Comparison of ENCODE assay signal across 16 cellular contexts in genomic region chr6:92587521-92587920, GRCh38.
DNase-seq lines count a peak whose midpoint lies in the region; ATAC-seq, FAIRE-seq and TF ChIP-seq lines count a peak whose summit lies in the region.
"Had no signal": no experiment of that assay in that cellular context is flagged by ENCODE, and none has a peak within 500 bp of the region (broad histone marks: within the 10 kb centered on the region; RNA-seq: fewer than 3 reads in every experiment).

No MANE protein-coding gene starts in this region.

- no peak overlapping the region for H2BK12ac ChIP-seq in trophoblast cell (ENCODE audit: low read length)

- H4K91ac ChIP-seq in trophoblast cell (ENCODE audit: low read depth, low read length): no peak overlapping the region

- no peak overlapping the region for H2AK5ac ChIP-seq in trophoblast cell (ENCODE audit: low read length)

- no peak for FAIRE-seq in astrocyte (lab: Jason Lieb, UNC)
- FAIRE-seq: A204.1, GM12878, GM18507, H54 had no signal

- no peaks in the 10 kb centered on the region for H3K27me3 ChIP-seq in PC-3 (ENCODE audit: low read length)
- no peaks in the 10 kb centered on the region for H3K27me3 ChIP-seq in astrocyte (ENCODE audit: insufficient read depth, low read length)
- no peaks in the 10 kb centered on the region for H3K27me3 ChIP-seq in foreskin keratinocyte
- no peaks in the 10 kb centered on the region for H3K27me3 ChIP-seq in trophoblast cell (ENCODE audit: insufficient read depth, low read length)
- H3K27me3 ChIP-seq: BE2C had no signal

- H3K79me1 ChIP-seq in trophoblast cell (ENCODE audit: low read length): no peaks in the 10 kb centered on the region

- H2BK5ac ChIP-seq in trophoblast cell (ENCODE audit: low read depth, low read length, poor library complexity): no peak overlapping the region

- no peaks in the 10 kb centered on the region for H3K9me3 ChIP-seq in PC-3 (ENCODE audit: low read length)
- H3K9me3 ChIP-seq in astrocyte (ENCODE audit: insufficient read depth, low read depth, low read length): no peaks in the 10 kb centered on the region
- H3K9me3 ChIP-seq in trophoblast cell (ENCODE audit: insufficient read depth, low read depth, low read length): no peaks in the 10 kb centered on the region
- H3K9me3 ChIP-seq: BE2C had no signal

- H3K36me3 Mint-ChIP-seq in astrocyte (ENCODE audit: low read depth, unreplicated experiment): no peaks in the 10 kb centered on the region
- H3K36me3 Mint-ChIP-seq: CD14-positive monocyte; CD8-positive, alpha-beta memory T cell had no signal

- H3K79me2 ChIP-seq in PC-3 (ENCODE audit: low read length) (no peaks in the 10 kb centered on the region), astrocyte (ENCODE audit: insufficient read depth, low read length) (no peaks in the 10 kb centered on the region), trophoblast cell (ENCODE audit: control insufficient read depth, insufficient read depth, low read length, poor library complexity) (no peaks in the 10 kb centered on the region)

- no peak overlapping the region for H4K8ac ChIP-seq in trophoblast cell (ENCODE audit: low read depth, low read length)

- no peaks in the 10 kb centered on the region for H3K9me2 ChIP-seq in PC-3 (replicated peaks; ENCODE audit: low read length)

- H3K9me3 Mint-ChIP-seq in astrocyte (ENCODE audit: unreplicated experiment): no peaks in the 10 kb centered on the region

- H3K4me3 ChIP-seq in PC-3 (ENCODE audit: low read length) (no peak overlapping the region), astrocyte (ENCODE audit: insufficient read depth, low read depth, low read length) (no peak overlapping the region), trophoblast cell (ENCODE audit: low read depth, low read length) (no peak overlapping the region)
- H3K4me3 ChIP-seq: GM12878 had no signal

- H2AFZ ChIP-seq in PC-3 (ENCODE audit: low read length) (no peak overlapping the region), astrocyte (ENCODE audit: low read depth, low read length) (no peak overlapping the region), trophoblast cell (ENCODE audit: insufficient read depth, low read length, poor library complexity) (no peak overlapping the region)

- H3K23ac ChIP-seq in trophoblast cell (ENCODE audit: low read length): no peak overlapping the region

- WGBS in trophoblast cell (ENCODE audit: extremely low coverage, insufficient coverage, insufficient read length): no CpG with 5 or more reads among the region's 1 CpG

- H3K4me3 Mint-ChIP-seq in astrocyte (ENCODE audit: unreplicated experiment): no peak overlapping the region
- H3K4me3 Mint-ChIP-seq: CD14-positive monocyte; CD8-positive, alpha-beta memory T cell had no signal

- no peak overlapping the region for H4K12ac ChIP-seq in trophoblast cell (ENCODE audit: low read depth, low read length)

- in situ Hi-C loops in ACHN (cut with HindIII; ENCODE audit: low pct_ligation_motif_present, low pct_unique_long_range_greater_than_20kb, low sequenced_read_pairs): no loop called here

- H3K4me1 Mint-ChIP-seq in astrocyte (ENCODE audit: low read depth, unreplicated experiment): peaks cover 14% of the 10 kb centered on the region
- H3K4me1 Mint-ChIP-seq: CD14-positive monocyte; CD8-positive, alpha-beta memory T cell had no signal

- H4K20me1 ChIP-seq in PC-3 (ENCODE audit: low read length) (no peaks in the 10 kb centered on the region), astrocyte (ENCODE audit: insufficient read depth, low read length) (no peaks in the 10 kb centered on the region)

- H3K18ac ChIP-seq in trophoblast cell (ENCODE audit: low read length): no peak overlapping the region

- H3K4me1 ChIP-seq in PC-3 (ENCODE audit: insufficient read depth, low read length) (peaks cover 14% of the 10 kb centered on the region; the same call in 1 of the 2 replicates), astrocyte (ENCODE audit: insufficient read depth, low read length) (no peaks in the 10 kb centered on the region), foreskin keratinocyte (no peaks in the 10 kb centered on the region), trophoblast cell (ENCODE audit: control insufficient read depth in 1 of 2, insufficient read depth in 2 of 2, low read length in 2 of 2) (peaks cover 0 to 3% of the 10 kb centered on the region in 2 experiments)

- no peak overlapping the region for H3K14ac ChIP-seq in trophoblast cell (ENCODE audit: low read length)

- intact Hi-C loops in PC-3 (cut with micrococcal nuclease): loop anchor here (2.0 to 10.0 kb wide), 2 partner anchors 159 to 187 kb away; no protein-coding TSS in a partner anchor

- H2BK120ac ChIP-seq in trophoblast cell (ENCODE audit: insufficient read depth, low read length, poor library complexity): no peak overlapping the region

- H3K9ac ChIP-seq in PC-3 (ENCODE audit: low read length): no peak overlapping the region
- H3K9ac ChIP-seq in astrocyte (ENCODE audit: low read length): no peak overlapping the region
- no peak overlapping the region for H3K9ac ChIP-seq in trophoblast cell (ENCODE audit: low read length)

- TF ChIP-seq CTCF in 22Rv1 (IDR thresholded peaks at IDR 0.05): no peak
- TF ChIP-seq CTCF in PC-3 (conservative IDR thresholded peaks at IDR 0.05; ENCODE audit: low read depth, low read length): no peak
- no peak for TF ChIP-seq CTCF in astrocyte (IDR thresholded peaks at IDR 0.05; ENCODE audit: insufficient read depth, low read depth, low read length)
- no peak for TF ChIP-seq CTCF in foreskin keratinocyte (conservative IDR thresholded peaks at IDR 0.05)

- peak overlapping the region; percentile 38; the same call in 1 of the 2 replicates for H3K4me2 ChIP-seq in PC-3 (ENCODE audit: low read length)
- peak overlapping the region; percentile 5 for H3K4me2 ChIP-seq in astrocyte (ENCODE audit: low read length)
- H3K4me2 ChIP-seq in trophoblast cell (ENCODE audit: low read length): no peak overlapping the region

- DNase-seq in PC-3 (peak; percentile 83), astrocyte (ENCODE audit: low read depth) (peak; percentile 51), foreskin keratinocyte (peak; percentile 2 to 23), trophoblast cell (no peak), ACHN (no peak), NCI-H446 (lab: John Stamatoyannopoulos, UW) (no peak)
- DNase-seq: BE2C; CD8-positive, alpha-beta memory T cell; DMS79 had no signal

- CTCF ChIA-PET in PC-3 (lab: Charles Lee): no interaction called here

- BruUV-seq in PC-3 (replicated peaks; lab: Mats Ljungman, UMichigan): no TSS peak

- POLR2A ChIA-PET in PC-3 (lab: Charles Lee; ENCODE audit: unreplicated experiment): interaction anchor here (0.7 kb wide), 1 partner anchor 102 kb away, joined by 3 read pairs; no protein-coding TSS in a partner anchor

- H3F3A ChIP-seq in PC-3 (ENCODE audit: low read length, unreplicated experiment): no peaks in the 10 kb centered on the region

- H3K27ac ChIP-seq in 22Rv1 (peak overlapping the region; percentile 75), PC-3 (ENCODE audit: low read length) (no peak overlapping the region), astrocyte (ENCODE audit: low read depth, low read length) (no peak overlapping the region), foreskin keratinocyte (no peak overlapping the region), trophoblast cell (ENCODE audit: low read depth, low read length) (no peak overlapping the region)

- H3K27me3 Mint-ChIP-seq in astrocyte (ENCODE audit: low read depth, unreplicated experiment): no peaks in the 10 kb centered on the region
- H3K27me3 Mint-ChIP-seq: CD8-positive, alpha-beta memory T cell had no signal

- H3K27ac Mint-ChIP-seq in astrocyte (ENCODE audit: unreplicated experiment): no peak overlapping the region
- H3K27ac Mint-ChIP-seq: CD14-positive monocyte; CD8-positive, alpha-beta memory T cell had no signal

- ATAC-seq in PC-3 (peak; percentile 85), foreskin keratinocyte (no peak)
- ATAC-seq: GM12878, HCT116 had no signal

- H3K36me3 ChIP-seq in PC-3 (ENCODE audit: low read depth, low read length) (no peaks in the 10 kb centered on the region), astrocyte (ENCODE audit: insufficient read depth, low read length) (no peaks in the 10 kb centered on the region), trophoblast cell (ENCODE audit: control insufficient read depth in 1 of 2, insufficient read depth in 2 of 2, low read length in 2 of 2) (no peaks in the 10 kb centered on the region)
- H3K36me3 ChIP-seq: BE2C had no signal

- H3K4ac ChIP-seq in trophoblast cell (ENCODE audit: low read depth, low read length): no peak overlapping the region

Comparison
In these comparisons a context has a peak if more than half of its experiments do, and no peak if none do; other contexts are left out.
1. DNase-seq: peak in PC-3 (single experiment), astrocyte (single experiment) and foreskin keratinocyte (2 of 2); none in trophoblast cell (0 of 2), ACHN (single experiment) and NCI-H446 (0 of 2).